Comparison of ENCODE assay signal across 14 cellular contexts in genomic region chr10:121159670-121160069, GRCh38.
DNase-seq lines count a peak whose midpoint lies in the region; ATAC-seq and TF ChIP-seq lines count a peak whose summit lies in the region.
"Had no signal": no experiment of that assay in that cellular context is flagged by ENCODE, and none has a peak within 500 bp of the region (broad histone marks: within the 10 kb centered on the region; RNA-seq: fewer than 3 reads in every experiment).

No MANE protein-coding gene starts in this region.

- intact Hi-C loops in transverse colon (cut with DNase I; ENCODE audit: low total_unique reads) (no loop called here), gastrocnemius medialis (cut with DNase I; ENCODE audit: low total_unique reads) (no loop called here)

- H3K4me3 ChIP-seq in HL-60 (replicated peaks; ENCODE audit: insufficient read depth, low read length) (no peak overlapping the region), transverse colon (no peak overlapping the region), gastrocnemius medialis (no peak overlapping the region)
- H3K4me3 ChIP-seq: body of pancreas, MG63, stomach had no signal

- no peak for TF ChIP-seq EP300 in transverse colon (IDR thresholded peaks at IDR 0.05; ENCODE audit: low read depth)

- peak; percentile 75 for ATAC-seq in activated T-helper 17 cell treated with anti-CD3 and anti-CD28 coated beads, Interleukin-2, amount 50 U/mL, for 72 hours (replicated peaks)
- ATAC-seq in gastrocnemius medialis, result no peak

- peak overlapping the region; percentile 78; the same call in 1 of the 2 replicates for H3K27ac ChIP-seq in HL-60 (replicated peaks)
- peak overlapping the region; percentile 57 to 76 (median 66) for H3K27ac ChIP-seq in transverse colon
- H3K27ac ChIP-seq in gastrocnemius medialis, result no peak overlapping the region

- H3K36me3 ChIP-seq in transverse colon (no peaks in the 10 kb centered on the region), gastrocnemius medialis (no peaks in the 10 kb centered on the region)
- H3K36me3 ChIP-seq: MG63, stomach had no signal

- H3K9me3 Mint-ChIP-seq in activated T-helper 17 cell treated with anti-CD3 and anti-CD28 coated beads, Interleukin-2, amount 50 U/mL, for 72 hours, result peaks cover 15% of the 10 kb centered on the region

- H3K9me3 ChIP-seq in transverse colon (peaks cover 0 to 5% of the 10 kb centered on the region in 2 donors), gastrocnemius medialis (no peaks in the 10 kb centered on the region)
- H3K9me3 ChIP-seq: body of pancreas had no signal

- no peaks in the 10 kb centered on the region for H3K36me3 Mint-ChIP-seq in activated T-helper 17 cell treated with anti-CD3 and anti-CD28 coated beads, Interleukin-2, amount 50 U/mL, for 72 hours (ENCODE audit: low read depth)

- H3K27ac Mint-ChIP-seq in activated T-helper 17 cell treated with anti-CD3 and anti-CD28 coated beads, Interleukin-2, amount 50 U/mL, for 72 hours, result no peak overlapping the region

- no peaks in the 10 kb centered on the region for H3K27me3 ChIP-seq in HL-60 (ENCODE audit: insufficient read depth, poor library complexity, severe bottlenecking)
- H3K27me3 ChIP-seq in transverse colon, result no peaks in the 10 kb centered on the region
- H3K27me3 ChIP-seq in gastrocnemius medialis, result no peaks in the 10 kb centered on the region
- H3K27me3 ChIP-seq: body of pancreas, MG63, stomach had no signal

- DNase-seq in stimulated activated CD4-positive, alpha-beta T cell treated with anti-CD3 and anti-CD28 coated beads, Interleukin-15, amount 100 ng/mL, for 24 hours, result peak; percentile 14
- no peak for DNase-seq in stimulated activated CD4-positive, alpha-beta T cell treated with anti-CD3 and anti-CD28 coated beads, Interleukin-4, amount 100 ng/mL, for 24 hours
- DNase-seq in HL-60 (ENCODE audit: low read depth in 1 of 2, low spot score in 1 of 2), result no peak
- no peak for DNase-seq in transverse colon
- DNase-seq in gastrocnemius medialis, result no peak
- no peak for DNase-seq in NCI-H2196 (lab: John Stamatoyannopoulos, UW; ENCODE audit: unreplicated experiment)
- no peak for DNase-seq in NCI-H82 (lab: John Stamatoyannopoulos, UW)
- DNase-seq: activated gamma-delta T cell treated with Interleukin-2 at 50 U/mL for 16 hours, MG63, NCI-H2081, SHP77, stomach had no signal

- H3K27me3 Mint-ChIP-seq in activated T-helper 17 cell treated with anti-CD3 and anti-CD28 coated beads, Interleukin-2, amount 50 U/mL, for 72 hours, result peaks cover 10% of the 10 kb centered on the region

- in situ Hi-C loops in transverse colon (cut with MboI; ENCODE audit: low pct_ligation_motif_present in 1 of 4, low pct_unique_long_range_greater_than_20kb in 1 of 4, low sequenced_read_pairs in 3 of 4), result no loop called here
- in situ Hi-C loops in gastrocnemius medialis (cut with MboI; ENCODE audit: low sequenced_read_pairs in 4 of 4), result no loop called here

- no peaks in the 10 kb centered on the region for H3K4me1 Mint-ChIP-seq in activated T-helper 17 cell treated with anti-CD3 and anti-CD28 coated beads, Interleukin-2, amount 50 U/mL, for 72 hours

- H3K4me1 ChIP-seq in transverse colon, result peaks cover 0 to 41% (median 23%) of the 10 kb centered on the region in 4 donors
- H3K4me1 ChIP-seq in gastrocnemius medialis, result no peaks in the 10 kb centered on the region

- 77% methylated on average over 5 of the region's 5 CpGs; no CpG with 5 or more reads in 1 of the 2 donors for WGBS in transverse colon (ENCODE audit: low coverage in 1 of 2), 2 donors

- no peak for TF ChIP-seq POLR2A in transverse colon (IDR thresholded peaks at IDR 0.05)
- TF ChIP-seq POLR2A in gastrocnemius medialis (IDR thresholded peaks at IDR 0.05), result no peak

- no peak overlapping the region for H3K4me3 Mint-ChIP-seq in activated T-helper 17 cell treated with anti-CD3 and anti-CD28 coated beads, Interleukin-2, amount 50 U/mL, for 72 hours

- no peak for TF ChIP-seq CTCF in HL-60 (IDR thresholded peaks at IDR 0.05; ENCODE audit: insufficient read depth, low read length)
- TF ChIP-seq CTCF in transverse colon (IDR thresholded peaks at IDR 0.05), result no peak
- TF ChIP-seq CTCF in gastrocnemius medialis (IDR thresholded peaks at IDR 0.05 in 4 of 5, conservative IDR thresholded peaks at IDR 0.05 in 1 of 5), result no peak

Comparison
In these comparisons a context has a peak if more than half of its experiments do, and no peak if none do; other contexts are left out.
1. H3K27ac ChIP-seq: peak in HL-60 (single experiment) and transverse colon (4 of 4); none in gastrocnemius medialis (0 of 4).